23 cellular contexts compared by ENCODE assay signal in the genomic region with DNA sequence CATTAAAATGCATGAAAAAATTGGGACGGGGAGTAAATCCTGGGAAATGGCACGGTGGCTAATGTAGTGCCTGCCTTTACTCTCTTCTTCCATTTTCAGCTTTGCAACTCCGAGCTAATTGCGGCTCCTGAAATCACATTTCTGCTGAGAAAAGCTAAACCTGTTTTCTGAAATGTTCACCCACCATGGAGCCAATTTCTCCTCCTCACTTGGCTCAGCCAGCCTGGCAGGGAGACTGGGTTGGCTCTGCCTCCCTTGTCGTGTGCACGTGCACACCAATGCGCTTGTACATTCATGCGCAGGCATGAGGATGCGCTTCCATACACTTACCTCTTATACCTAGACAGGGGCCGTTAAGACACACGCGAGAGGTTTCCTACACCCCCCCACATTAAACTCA.
DNase-seq lines count a peak whose midpoint lies in the region; ATAC-seq and TF ChIP-seq lines count a peak whose summit lies in the region.
"Had no signal": no experiment of that assay in that cellular context is flagged by ENCODE, and none has a peak within 500 bp of the region (broad histone marks: within the 10 kb centered on the region; RNA-seq: fewer than 3 reads in every experiment).

No MANE protein-coding gene starts in this region.

- no peak for TF ChIP-seq CTCF in neural crest cell (conservative IDR thresholded peaks at IDR 0.05)
- no peak for TF ChIP-seq CTCF in type B pancreatic cell (conservative IDR thresholded peaks at IDR 0.05)

- peaks cover 2% of the 10 kb centered on the region for H3K36me3 Mint-ChIP-seq in neural crest cell (ENCODE audit: low read depth)
- peaks cover 38% of the 10 kb centered on the region for H3K36me3 Mint-ChIP-seq in type B pancreatic cell
- H3K36me3 Mint-ChIP-seq: CD14-positive monocyte had no signal

- DNase-seq in NCI-H510A treated with DMSO at 0.1 percent for 48 hours (lab: John Stamatoyannopoulos, UW): peak; percentile 70
- no peak for DNase-seq in NCI-H510A (lab: John Stamatoyannopoulos, UW)
- no peak for DNase-seq in neural crest cell (ENCODE audit: low read depth, low spot score)
- no peak for DNase-seq in type B pancreatic cell (ENCODE audit: extremely low spot score, unreplicated experiment)
- no peak for DNase-seq in DMS79 (lab: John Stamatoyannopoulos, UW)
- DNase-seq in activated effector memory CD4-positive, alpha-beta T cell treated with Interleukin-2 at 50 U/mL for 16 hours: no peak
- DNase-seq: BE2C; CD8-positive, alpha-beta memory T cell; DMS 273 treated with DMSO at 0.1 percent for 48 hours; DMS79 treated with DMSO at 0.1 percent for 48 hours; MM.1S; NCI-H2029; NCI-H526 treated with DMSO at 0.1 percent for 48 hours; PC-9; SJCRH30 had no signal

- no peak for ATAC-seq in GM19351 (IDR thresholded peaks at IDR 0.05; ENCODE audit: unreplicated experiment)
- ATAC-seq: HCT116, Right ventricle myocardium inferior had no signal

- H3K27ac ChIP-seq in cingulate gyrus (ENCODE audit: low read depth, low read length): peak overlapping the region; percentile 54
- H3K27ac ChIP-seq: 22Rv1, KMS-11, PC-9, SJCRH30 had no signal

- H3K4me1 Mint-ChIP-seq in neural crest cell (peaks cover 72% of the 10 kb centered on the region), type B pancreatic cell (ENCODE audit: unreplicated experiment) (peaks cover 49% of the 10 kb centered on the region)
- H3K4me1 Mint-ChIP-seq: CD8-positive, alpha-beta memory T cell; IgD-negative memory B cell had no signal

- H3K4me3 Mint-ChIP-seq in neural crest cell (no peak overlapping the region), type B pancreatic cell (peak overlapping the region; percentile 65)
- H3K4me3 Mint-ChIP-seq: CD14-positive monocyte; CD8-positive, alpha-beta memory T cell; IgD-negative memory B cell had no signal

- H3K27ac Mint-ChIP-seq in neural crest cell (ENCODE audit: unreplicated experiment): peak overlapping the region; percentile 38
- peak overlapping the region; percentile 21 for H3K27ac Mint-ChIP-seq in type B pancreatic cell
- H3K27ac Mint-ChIP-seq: IgD-negative memory B cell had no signal

- H3K27me3 Mint-ChIP-seq in neural crest cell (ENCODE audit: low read depth): peaks cover 2% of the 10 kb centered on the region
- H3K27me3 Mint-ChIP-seq in type B pancreatic cell: no peaks in the 10 kb centered on the region

- H3K9me3 Mint-ChIP-seq in neural crest cell (no peaks in the 10 kb centered on the region), type B pancreatic cell (no peaks in the 10 kb centered on the region)
- H3K9me3 Mint-ChIP-seq: CD14-positive monocyte; CD8-positive, alpha-beta memory T cell; IgD-negative memory B cell had no signal
